Comparison of ENCODE assay signal across 16 cellular contexts in the genomic region with DNA sequence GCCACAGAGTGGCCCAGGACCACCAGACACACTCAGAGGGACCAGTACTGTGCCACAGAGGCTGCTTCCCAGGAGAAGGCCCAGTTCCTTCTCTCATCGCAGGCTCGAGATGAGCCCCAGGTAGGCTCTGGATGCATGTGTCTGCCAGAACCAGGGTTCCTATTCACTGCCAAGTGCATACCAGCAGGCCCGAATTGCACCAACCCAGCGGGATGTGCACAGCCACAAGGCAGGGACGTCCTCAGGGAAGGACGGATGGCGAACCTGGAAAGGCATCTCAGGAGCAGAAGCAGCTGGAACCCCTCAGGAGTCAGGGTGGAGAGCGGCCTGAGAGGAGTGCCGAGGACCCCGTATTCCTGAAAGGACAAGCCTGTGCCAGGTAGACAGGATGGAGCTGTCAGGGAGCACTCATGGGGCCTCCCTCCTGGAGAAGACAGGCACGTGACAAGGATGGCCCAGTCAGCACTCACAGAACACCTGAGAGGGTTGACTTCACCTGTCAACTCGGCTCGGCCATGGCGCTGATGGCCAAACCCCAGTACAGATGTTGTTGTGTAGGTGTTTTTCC.
DNase-seq lines count a peak whose midpoint lies in the region; ATAC-seq and TF ChIP-seq lines count a peak whose summit lies in the region.
"Had no signal": no experiment of that assay in that cellular context is flagged by ENCODE, and none has a peak within 500 bp of the region (broad histone marks: within the 10 kb centered on the region; RNA-seq: fewer than 3 reads in every experiment).

No MANE protein-coding gene starts in this region.

- H3K27me3 ChIP-seq in right atrium auricular region (no peaks in the 10 kb centered on the region), right cardiac atrium (ENCODE audit: control insufficient read depth, insufficient read depth) (no peaks in the 10 kb centered on the region), esophagus muscularis mucosa (no peaks in the 10 kb centered on the region), osteoblast (ENCODE audit: insufficient read depth, low read length) (peaks cover 24% of the 10 kb centered on the region), dorsolateral prefrontal cortex (peaks cover 0 to 6% (median 0%) of the 10 kb centered on the region in 45 donors), esophagus squamous epithelium (no peaks in the 10 kb centered on the region)
- H3K27me3 ChIP-seq: MG63 had no signal

- intact Hi-C loops in right cardiac atrium (cut with DNase I) (no loop called here), esophagus muscularis mucosa (cut with DNase I) (no loop called here), dorsolateral prefrontal cortex (cut with DNase I) (no loop called here), esophagus squamous epithelium (cut with DNase I) (no loop called here)

- ATAC-seq in right cardiac atrium (no peak), HG02588 (IDR thresholded peaks at IDR 0.05; ENCODE audit: unreplicated experiment) (no peak)
- ATAC-seq: GM23338 had no signal

- DNase-seq in right atrium auricular region (ENCODE audit: low spot score) = peak; percentile 42
- no peak for DNase-seq in right cardiac atrium
- peak; percentile 50 for DNase-seq in esophagus muscularis mucosa (ENCODE audit: extremely low spot score)
- DNase-seq in osteoblast (ENCODE audit: insufficient read length, low spot score, missing footprints) = peak; percentile 35
- DNase-seq in dorsolateral prefrontal cortex = no peak
- DNase-seq in esophagus squamous epithelium (lab: John Stamatoyannopoulos, UW) = no peak
- DNase-seq: H9, KBM-7, MG63, NCI-H1105 treated with DMSO at 0.1 percent for 48 hours, NCI-H2029, NCI-H446, NCI-H524 treated with DMSO at 0.1 percent for 48 hours, NCI-H774 had no signal

- no peak overlapping the region for H3K27ac ChIP-seq in right atrium auricular region
- H3K27ac ChIP-seq in right cardiac atrium (ENCODE audit: low read length) = no peak overlapping the region
- no peak overlapping the region for H3K27ac ChIP-seq in esophagus muscularis mucosa (replicated peaks in 1 of 4)
- H3K27ac ChIP-seq in osteoblast (ENCODE audit: low read depth, low read length) = no peak overlapping the region
- H3K27ac ChIP-seq in dorsolateral prefrontal cortex = no peak overlapping the region
- no peak overlapping the region for H3K27ac ChIP-seq in esophagus squamous epithelium

- no peaks in the 10 kb centered on the region for H4K20me1 ChIP-seq in osteoblast (ENCODE audit: insufficient read depth, low read length)

- H3K9me3 ChIP-seq in right atrium auricular region (no peaks in the 10 kb centered on the region), right cardiac atrium (ENCODE audit: control insufficient read depth, low read length) (no peaks in the 10 kb centered on the region), esophagus muscularis mucosa (no peaks in the 10 kb centered on the region), osteoblast (ENCODE audit: low read depth, low read length) (no peaks in the 10 kb centered on the region), esophagus squamous epithelium (no peaks in the 10 kb centered on the region)
- H3K9me3 ChIP-seq: MG63 had no signal

- no peak for TF ChIP-seq EP300 in esophagus muscularis mucosa (IDR thresholded peaks at IDR 0.05)

- TF ChIP-seq CTCF in right atrium auricular region (IDR thresholded peaks at IDR 0.05) (no peak), esophagus muscularis mucosa (IDR thresholded peaks at IDR 0.05) (no peak), osteoblast (IDR thresholded peaks at IDR 0.05; ENCODE audit: extremely low read depth, low read depth, low read length) (no peak), dorsolateral prefrontal cortex (IDR thresholded peaks at IDR 0.05 in 54 of 56, conservative IDR thresholded peaks at IDR 0.05 in 2 of 56; ENCODE audit: low read depth in 1 of 56, partially characterized antibody in 56 of 56) (no peak), esophagus squamous epithelium (IDR thresholded peaks at IDR 0.05) (no peak)

- TF ChIP-seq POLR2A in esophagus muscularis mucosa (IDR thresholded peaks at IDR 0.05; ENCODE audit: low read depth) = no peak
- TF ChIP-seq POLR2A in esophagus squamous epithelium (IDR thresholded peaks at IDR 0.05) = no peak

- H3K79me2 ChIP-seq in osteoblast (ENCODE audit: insufficient read depth, low read length) = no peaks in the 10 kb centered on the region

- no peak overlapping the region for H3K4me3 ChIP-seq in right atrium auricular region
- no peak overlapping the region for H3K4me3 ChIP-seq in right cardiac atrium (ENCODE audit: low read length)
- H3K4me3 ChIP-seq in esophagus muscularis mucosa = no peak overlapping the region
- H3K4me3 ChIP-seq in osteoblast (ENCODE audit: insufficient read depth, low read length) = no peak overlapping the region
- H3K4me3 ChIP-seq in dorsolateral prefrontal cortex = no peak overlapping the region
- no peak overlapping the region for H3K4me3 ChIP-seq in esophagus squamous epithelium
- H3K4me3 ChIP-seq: GM23338, MG63 had no signal

- H3K36me3 ChIP-seq in right atrium auricular region = no peaks in the 10 kb centered on the region
- no peaks in the 10 kb centered on the region for H3K36me3 ChIP-seq in esophagus muscularis mucosa
- H3K36me3 ChIP-seq in osteoblast (ENCODE audit: insufficient read depth, low read length) = no peaks in the 10 kb centered on the region
- H3K36me3 ChIP-seq in esophagus squamous epithelium = no peaks in the 10 kb centered on the region
- H3K36me3 ChIP-seq: MG63 had no signal

- H3K4me1 ChIP-seq in right atrium auricular region = no peaks in the 10 kb centered on the region
- H3K4me1 ChIP-seq in right cardiac atrium (ENCODE audit: control insufficient read depth, insufficient read depth, low read length) = no peaks in the 10 kb centered on the region
- peaks cover 0 to 13% (median 6%) of the 10 kb centered on the region in 4 donors for H3K4me1 ChIP-seq in esophagus muscularis mucosa
- H3K4me1 ChIP-seq in osteoblast (ENCODE audit: insufficient read depth, low read length) = peaks cover 18% of the 10 kb centered on the region
- peaks cover 0 to 5% (median 0%) of the 10 kb centered on the region in 3 donors for H3K4me1 ChIP-seq in esophagus squamous epithelium

- no peak overlapping the region for H2AFZ ChIP-seq in osteoblast (ENCODE audit: low read length)
- H2AFZ ChIP-seq: GM23338 had no signal

- H3K4me2 ChIP-seq in osteoblast (ENCODE audit: insufficient read depth, low read length) = no peak overlapping the region
- H3K4me2 ChIP-seq: GM23338 had no signal

- WGBS in right cardiac atrium = 88% methylated on average over 14 of the region's 14 CpGs
- 97% methylated on average over 11 of the region's 14 CpGs for WGBS in esophagus muscularis mucosa
- WGBS in esophagus squamous epithelium, 2 donors = 89 to 97% methylated on average over 4 to 10 of the region's 14 CpGs

Comparison
In these comparisons a context has a peak if more than half of its experiments do, and no peak if none do; other contexts are left out.
1. DNase-seq: peak in right atrium auricular region (single experiment), esophagus muscularis mucosa (single experiment) and osteoblast (single experiment); none in right cardiac atrium (0 of 3), dorsolateral prefrontal cortex (0 of 10) and esophagus squamous epithelium (single experiment).